Comparison of ENCODE assay signal across 29 cellular contexts in genomic region chr5:125152461-125153189, GRCh38.
DNase-seq lines count a peak whose midpoint lies in the region; ATAC-seq and TF ChIP-seq lines count a peak whose summit lies in the region.
"Had no signal": no experiment of that assay in that cellular context is flagged by ENCODE, and none has a peak within 500 bp of the region (broad histone marks: within the 10 kb centered on the region; RNA-seq: fewer than 3 reads in every experiment).

No MANE protein-coding gene starts in this region.

- H3K4me3 ChIP-seq in mesenchymal stem cell (ENCODE audit: insufficient read depth in 1 of 2, low read depth in 1 of 2, low read length in 2 of 2) (no peak overlapping the region), Peyer's patch (no peak overlapping the region), body of pancreas (no peak overlapping the region)
- H3K4me3 ChIP-seq: cardiac muscle cell, colonic mucosa, GM23248, spleen, testis had no signal

- TF ChIP-seq POLR2A in Peyer's patch (IDR thresholded peaks at IDR 0.05) (no peak), body of pancreas (IDR thresholded peaks at IDR 0.05) (no peak)

- no peak overlapping the region for H2BK15ac ChIP-seq in mesenchymal stem cell (ENCODE audit: low read depth, poor library complexity, severe bottlenecking)

- no peak overlapping the region for H3K4ac ChIP-seq in mesenchymal stem cell (ENCODE audit: low read depth in 1 of 2, low read length in 2 of 2)

- H3K27me3 ChIP-seq in mesenchymal stem cell (ENCODE audit: control insufficient read depth in 1 of 2, insufficient read depth in 1 of 2, low read length in 2 of 2) (peaks cover 0 to 3% of the 10 kb centered on the region in 2 experiments), Peyer's patch (no peaks in the 10 kb centered on the region), body of pancreas (no peaks in the 10 kb centered on the region)
- H3K27me3 ChIP-seq: cardiac muscle cell, colonic mucosa, spleen, testis had no signal

- H2AK5ac ChIP-seq in mesenchymal stem cell (ENCODE audit: low read length, severe bottlenecking) = no peak overlapping the region

- no peak overlapping the region for H2BK5ac ChIP-seq in mesenchymal stem cell (ENCODE audit: low read depth, low read length, poor library complexity, severe bottlenecking)

- no peak overlapping the region for H2BK120ac ChIP-seq in mesenchymal stem cell (ENCODE audit: low read depth, low read length)

- H2BK12ac ChIP-seq in mesenchymal stem cell (ENCODE audit: low read length in 2 of 2) = peak overlapping the region; percentile 27 to 94

- intact Hi-C loops in body of pancreas (cut with DNase I) = no loop called here

- H3K9me3 ChIP-seq in mesenchymal stem cell (ENCODE audit: control insufficient read depth, low read length) (no peaks in the 10 kb centered on the region), Peyer's patch (no peaks in the 10 kb centered on the region), body of pancreas (no peaks in the 10 kb centered on the region)
- H3K9me3 ChIP-seq: Caco-2, colonic mucosa, spleen, testis had no signal

- H4K91ac ChIP-seq in mesenchymal stem cell (ENCODE audit: low read length) = peak overlapping the region; percentile 58

- DNase-seq in RPMI7951 (ENCODE audit: low read depth) = peak; percentile 65
- peak; percentile 42 for DNase-seq in mesenchymal stem cell
- DNase-seq in Peyer's patch = no peak
- no peak for DNase-seq in body of pancreas
- DNase-seq in NK-92 treated with Interleukin-12 subunit alpha and Interleukin-12 subunit beta, amount 100 ng/mL, for 24 hours (lab: John Stamatoyannopoulos, UW) = no peak
- DNase-seq: activated CD4-positive, CD25-positive, alpha-beta regulatory T cell; activated CD8-positive, alpha-beta memory T cell treated with anti-CD3 and anti-CD28 coated beads, Interleukin-2, amount 10 ng/mL, durations not matched to agents 7 days and 5 days; activated gamma-delta T cell; activated naive CD8-positive, alpha-beta T cell treated with anti-CD3 and anti-CD28 coated beads, Interleukin-2, amount 10 ng/mL, durations not matched to agents 7 days and 5 days; activated T-cell treated with anti-CD3 and anti-CD28 coated beads, Interleukin-2, amount 50 U/mL, for 4 hours; aorta; Caco-2; colonic mucosa; DMS53; effector memory CD4-positive, alpha-beta T cell; GF-D8; GM23248; left cardiac atrium; NCI-H146; NCI-H2107; spleen; stimulated activated CD4-positive, alpha-beta T cell treated with anti-CD3 and anti-CD28 coated beads, Interleukin-2, amount 100 ng/mL, for 24 hours; stimulated activated naive CD8-positive, alpha-beta T cell treated with anti-CD3 and anti-CD28 coated beads, Interleukin-15, Interleukin-2, amounts not matched to agents 100 U/mL and 50 U/mL, for 24 hours; testis had no signal

- TF ChIP-seq CTCF in Peyer's patch (IDR thresholded peaks at IDR 0.05) (no peak), body of pancreas (IDR thresholded peaks at IDR 0.05) (no peak)

- no peak overlapping the region for H3K9ac ChIP-seq in mesenchymal stem cell (ENCODE audit: low read length)
- H3K9ac ChIP-seq: GM23248, parathyroid adenoma had no signal

- H3K36me3 ChIP-seq in mesenchymal stem cell (ENCODE audit: control insufficient read depth in 1 of 2, insufficient read depth in 2 of 2, low read depth in 1 of 2, low read length in 2 of 2) (no peaks in the 10 kb centered on the region), Peyer's patch (no peaks in the 10 kb centered on the region), body of pancreas (replicated peaks in 1 of 2; ENCODE audit: insufficient read depth in 1 of 2, low read depth in 2 of 2) (no peaks in the 10 kb centered on the region)
- H3K36me3 ChIP-seq: cardiac muscle cell, colonic mucosa, spleen had no signal

- no peak overlapping the region for H3K14ac ChIP-seq in mesenchymal stem cell (ENCODE audit: low read length in 2 of 2)

- no peak overlapping the region for H3K27ac ChIP-seq in mesenchymal stem cell (ENCODE audit: low read length, poor library complexity, severe bottlenecking)
- H3K27ac ChIP-seq in Peyer's patch = peak overlapping the region in 2 of 4 donors; percentile 15 to 55
- H3K27ac ChIP-seq in body of pancreas = no peak overlapping the region
- H3K27ac ChIP-seq: cardiac muscle cell, colonic mucosa, GM23248, parathyroid adenoma, testis had no signal

- H3K4me1 ChIP-seq in mesenchymal stem cell (ENCODE audit: control insufficient read depth, insufficient read depth, low read depth, low read length) (no peaks in the 10 kb centered on the region), Peyer's patch (no peaks in the 10 kb centered on the region), body of pancreas (no peaks in the 10 kb centered on the region)
- H3K4me1 ChIP-seq: Caco-2, colonic mucosa, testis had no signal

- H3K4me2 ChIP-seq in mesenchymal stem cell (ENCODE audit: low read length, poor library complexity, severe bottlenecking) = no peak overlapping the region

- no peaks in the 10 kb centered on the region for H3K79me1 ChIP-seq in mesenchymal stem cell (replicated peaks; ENCODE audit: low read length, poor library complexity, severe bottlenecking)

- peak overlapping the region; percentile 9 to 16 for H3K18ac ChIP-seq in mesenchymal stem cell (ENCODE audit: low read depth in 1 of 2, low read length in 2 of 2)

- no peak overlapping the region for H2AFZ ChIP-seq in mesenchymal stem cell (ENCODE audit: low read depth, low read length)
- H2AFZ ChIP-seq: GM23248, parathyroid adenoma had no signal

- ATAC-seq in GM18498 (IDR thresholded peaks at IDR 0.05; ENCODE audit: unreplicated experiment) = peak; percentile 30
- ATAC-seq in HG02678 (IDR thresholded peaks at IDR 0.05; ENCODE audit: unreplicated experiment) = peak; percentile 30
- ATAC-seq in body of pancreas = no peak
- ATAC-seq in GM19395 (IDR thresholded peaks at IDR 0.05; ENCODE audit: unreplicated experiment) = no peak
- ATAC-seq: activated CD8-positive, alpha-beta memory T cell treated with anti-CD3 and anti-CD28 coated beads, Interleukin-2, amount 10 ng/mL, durations not matched to agents 7 days and 5 days; activated T-cell treated with anti-CD3 and anti-CD28 coated beads, Interleukin-2, amount 50 U/mL, for 4 hours; left cardiac atrium; stimulated activated naive CD8-positive, alpha-beta T cell treated with anti-CD3 and anti-CD28 coated beads, Interleukin-15, Interleukin-2, amounts not matched to agents 100 U/mL and 50 U/mL, for 24 hours had no signal

- H4K8ac ChIP-seq in mesenchymal stem cell (ENCODE audit: low read length) = no peak overlapping the region

- no peak overlapping the region for H3K23ac ChIP-seq in mesenchymal stem cell (ENCODE audit: low read length in 2 of 2)

- WGBS in mesenchymal stem cell = 88% methylated on average over 13 of the region's 13 CpGs
- WGBS in body of pancreas, 2 donors = 90 to 92% methylated on average over 13 of the region's 13 CpGs

Comparison
In these comparisons a context has a peak if more than half of its experiments do, and no peak if none do; other contexts are left out.
1. ATAC-seq: peak in GM18498 (single experiment) and HG02678 (single experiment); none in body of pancreas (single experiment) and GM19395 (single experiment).
2. DNase-seq: peak in RPMI7951 (single experiment) and mesenchymal stem cell (single experiment); none in Peyer's patch (0 of 3), body of pancreas (0 of 4) and NK-92 treated with Interleukin-12 subunit alpha and Interleukin-12 subunit beta, amount 100 ng/mL, for 24 hours (single experiment).